In the genomic region with DNA sequence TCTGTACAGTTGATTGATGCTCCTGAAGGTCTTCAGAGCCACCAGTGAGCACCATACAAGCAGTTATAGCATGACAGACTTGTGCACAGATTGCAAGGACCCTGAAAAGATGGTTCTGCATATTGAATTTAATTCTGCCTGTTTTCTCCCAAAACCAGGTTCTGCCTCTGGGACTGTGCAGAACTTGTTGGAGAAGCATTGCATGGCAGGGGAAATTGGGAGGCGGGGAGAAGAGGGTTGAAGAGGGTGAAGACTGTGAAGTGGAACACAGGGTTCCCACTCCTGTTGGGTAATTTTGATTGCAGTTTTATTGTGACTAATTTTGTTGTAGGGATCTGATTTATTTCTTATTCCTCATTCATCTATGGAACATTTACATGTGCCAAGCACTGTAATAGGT, we compare ENCODE assay signal across 14 cellular contexts. TPM values are rescaled to one million over a fixed set of nuclear protein-coding genes. Genes with fewer than 3 reads are reported as not detected.
DNase-seq lines count a peak whose midpoint lies in the region; ATAC-seq and TF ChIP-seq lines count a peak whose summit lies in the region.
"Had no signal": no experiment of that assay in that cellular context is flagged by ENCODE, and none has a peak within 500 bp of the region (broad histone marks: within the 10 kb centered on the region; RNA-seq: fewer than 3 reads in every experiment).

No MANE protein-coding gene starts in this region.

- no peaks in the 10 kb centered on the region for H3K27me3 Mint-ChIP-seq in activated naive CD4-positive, alpha-beta T cell treated with anti-CD3 and anti-CD28 coated beads, Interleukin-2, amount 50 U/mL, for 24 hours
- no peaks in the 10 kb centered on the region for H3K27me3 Mint-ChIP-seq in activated CD4-positive, alpha-beta memory T cell treated with anti-CD3 and anti-CD28 coated beads, Interleukin-2, amount 10 ng/mL, durations not matched to agents 7 days and 5 days
- no peaks in the 10 kb centered on the region for H3K27me3 Mint-ChIP-seq in effector memory CD8-positive, alpha-beta T cell

- ATAC-seq in effector memory CD8-positive, alpha-beta T cell (replicated peaks): no peak
- ATAC-seq in gastroesophageal sphincter: no peak

- H3K4me3 ChIP-seq in thyroid gland (replicated peaks in 1 of 3) (no peak overlapping the region), gastroesophageal sphincter (no peak overlapping the region)

- WGBS in thyroid gland, 2 donors: 73 to 80% methylated on average over 1 of the region's 1 CpG
- WGBS in gastroesophageal sphincter (ENCODE audit: low coverage in 1 of 2), 2 donors: 92 to 100% methylated on average over 1 of the region's 1 CpG

- H3K27ac ChIP-seq in thyroid gland: no peak overlapping the region
- H3K27ac ChIP-seq in gastroesophageal sphincter: no peak overlapping the region

- intact Hi-C loops in thyroid gland (cut with DNase I): no loop called here

- TF ChIP-seq CTCF in thyroid gland (IDR thresholded peaks at IDR 0.05) (no peak), gastroesophageal sphincter (IDR thresholded peaks at IDR 0.05) (no peak)

- peaks cover 26% of the 10 kb centered on the region for H3K36me3 Mint-ChIP-seq in activated naive CD4-positive, alpha-beta T cell treated with anti-CD3 and anti-CD28 coated beads, Interleukin-2, amount 50 U/mL, for 24 hours
- H3K36me3 Mint-ChIP-seq in activated CD4-positive, alpha-beta memory T cell treated with anti-CD3 and anti-CD28 coated beads, Interleukin-2, amount 10 ng/mL, durations not matched to agents 7 days and 5 days (ENCODE audit: low read depth): peaks cover 58% of the 10 kb centered on the region
- peaks cover 3% of the 10 kb centered on the region for H3K36me3 Mint-ChIP-seq in effector memory CD8-positive, alpha-beta T cell (ENCODE audit: insufficient read depth)

- POLR2A ChIA-PET in activated CD4-positive, alpha-beta memory T cell treated with anti-CD3 and anti-CD28 coated beads, Interleukin-2, amount 10 ng/mL, durations not matched to agents 7 days and 5 days (lab: Charles Lee): interaction anchor here (3.6 to 4.3 kb wide), 2 partner anchors 10 to 13 kb away, joined by 22 to 27 read pairs; no protein-coding TSS in a partner anchor

- H3K9me3 ChIP-seq in thyroid gland: no peaks in the 10 kb centered on the region
- H3K9me3 ChIP-seq in gastroesophageal sphincter: peaks cover 0 to 24% (median 0%) of the 10 kb centered on the region in 3 donors

- CTCF ChIA-PET in activated CD4-positive, alpha-beta memory T cell treated with anti-CD3 and anti-CD28 coated beads, Interleukin-2, amount 10 ng/mL, durations not matched to agents 7 days and 5 days (lab: Charles Lee): interaction anchor here (1.2 kb wide), 1 partner anchor 14 kb away, joined by 6 read pairs; no protein-coding TSS in a partner anchor

- peak overlapping the region; percentile 57 for H3K27ac Mint-ChIP-seq in activated naive CD4-positive, alpha-beta T cell treated with anti-CD3 and anti-CD28 coated beads, Interleukin-2, amount 50 U/mL, for 24 hours
- peak overlapping the region; percentile 99 for H3K27ac Mint-ChIP-seq in activated CD4-positive, alpha-beta memory T cell treated with anti-CD3 and anti-CD28 coated beads, Interleukin-2, amount 10 ng/mL, durations not matched to agents 7 days and 5 days
- peak overlapping the region in 1 of 2 donors; percentile 94 for H3K27ac Mint-ChIP-seq in effector memory CD8-positive, alpha-beta T cell
- H3K27ac Mint-ChIP-seq: HFFc6 had no signal

- no peak for TF ChIP-seq EP300 in gastroesophageal sphincter (IDR thresholded peaks at IDR 0.05)

- TF ChIP-seq POLR2A in thyroid gland (IDR thresholded peaks at IDR 0.05) (no peak), gastroesophageal sphincter (IDR thresholded peaks at IDR 0.05) (no peak)

- H3K4me1 Mint-ChIP-seq in activated naive CD4-positive, alpha-beta T cell treated with anti-CD3 and anti-CD28 coated beads, Interleukin-2, amount 50 U/mL, for 24 hours: peaks cover 90% of the 10 kb centered on the region
- H3K4me1 Mint-ChIP-seq in activated CD4-positive, alpha-beta memory T cell treated with anti-CD3 and anti-CD28 coated beads, Interleukin-2, amount 10 ng/mL, durations not matched to agents 7 days and 5 days: peaks cover 92% of the 10 kb centered on the region
- H3K4me1 Mint-ChIP-seq in effector memory CD8-positive, alpha-beta T cell (ENCODE audit: low read depth in 2 of 2): peaks cover 61 to 72% of the 10 kb centered on the region in 2 donors

- peaks cover 20% of the 10 kb centered on the region for H3K9me3 Mint-ChIP-seq in activated naive CD4-positive, alpha-beta T cell treated with anti-CD3 and anti-CD28 coated beads, Interleukin-2, amount 50 U/mL, for 24 hours
- H3K9me3 Mint-ChIP-seq in activated CD4-positive, alpha-beta memory T cell treated with anti-CD3 and anti-CD28 coated beads, Interleukin-2, amount 10 ng/mL, durations not matched to agents 7 days and 5 days: peaks cover 15% of the 10 kb centered on the region
- peaks cover 2 to 7% of the 10 kb centered on the region in 2 donors for H3K9me3 Mint-ChIP-seq in effector memory CD8-positive, alpha-beta T cell

- no peaks in the 10 kb centered on the region for H3K36me3 ChIP-seq in thyroid gland
- H3K36me3 ChIP-seq in gastroesophageal sphincter: no peaks in the 10 kb centered on the region

- no peaks in the 10 kb centered on the region for H3K4me1 ChIP-seq in thyroid gland
- H3K4me1 ChIP-seq in gastroesophageal sphincter: no peaks in the 10 kb centered on the region

- DNase-seq in activated naive CD4-positive, alpha-beta T cell treated with Interleukin-2 at 50 U/mL for 16 hours: no peak
- no peak for DNase-seq in activated CD4-positive, alpha-beta memory T cell treated with anti-CD3 and anti-CD28 coated beads, Interleukin-2, amount 10 ng/mL, durations not matched to agents 7 days and 5 days
- DNase-seq in effector memory CD8-positive, alpha-beta T cell: no peak
- DNase-seq in thyroid gland (peak; percentile 57 to 64), NCI-H774 (lab: John Stamatoyannopoulos, UW) (no peak), islet precursor cell (no peak)
- DNase-seq: AML-193, HFFc6, NCI-H1436, NCI-H2081, NCI-H510A treated with DMSO at 0.1 percent for 48 hours had no signal

- H3K4me3 Mint-ChIP-seq in activated naive CD4-positive, alpha-beta T cell treated with anti-CD3 and anti-CD28 coated beads, Interleukin-2, amount 50 U/mL, for 24 hours: peak overlapping the region; percentile 75
- H3K4me3 Mint-ChIP-seq in activated CD4-positive, alpha-beta memory T cell treated with anti-CD3 and anti-CD28 coated beads, Interleukin-2, amount 10 ng/mL, durations not matched to agents 7 days and 5 days: no peak overlapping the region
- peak overlapping the region; percentile 69 to 74 for H3K4me3 Mint-ChIP-seq in effector memory CD8-positive, alpha-beta T cell
- H3K4me3 Mint-ChIP-seq: HFFc6 had no signal

- H3K27me3 ChIP-seq in thyroid gland (no peaks in the 10 kb centered on the region), gastroesophageal sphincter (no peaks in the 10 kb centered on the region)

RNA-seq across cellular contexts. Expression of gene ZNF80, which starts 10.3 kb away (rescaled TPM):
- total RNA-seq in activated CD4-positive, alpha-beta memory T cell treated with anti-CD3 and anti-CD28 coated beads, Interleukin-2, amount 10 ng/mL, durations not matched to agents 7 days and 5 days: under 1 TPM; 0.28 to 0.35 TPM
- not detected for total RNA-seq in thyroid gland
- not detected for total RNA-seq in gastroesophageal sphincter
- total RNA-seq: H1, HFFc6 had no signal

RNA-seq across cellular contexts. Expression of gene DRD3, which starts 48.2 kb away (rescaled TPM):
- total RNA-seq in activated CD4-positive, alpha-beta memory T cell treated with anti-CD3 and anti-CD28 coated beads, Interleukin-2, amount 10 ng/mL, durations not matched to agents 7 days and 5 days: not detected
- total RNA-seq in thyroid gland (not detected), gastroesophageal sphincter (not detected)
- total RNA-seq: HFFc6 had no signal

Comparison
In these comparisons a context has a peak if more than half of its experiments do, and no peak if none do; other contexts are left out.
1. DNase-seq: peak in thyroid gland (2 of 2); none in activated naive CD4-positive, alpha-beta T cell treated with Interleukin-2 at 50 U/mL for 16 hours (single experiment), activated CD4-positive, alpha-beta memory T cell treated with anti-CD3 and anti-CD28 coated beads, Interleukin-2, amount 10 ng/mL, durations not matched to agents 7 days and 5 days (single experiment), effector memory CD8-positive, alpha-beta T cell (0 of 3), NCI-H774 (single experiment) and islet precursor cell (single experiment).